Comparison of ENCODE assay signal across 8 cellular contexts in the genomic region with DNA sequence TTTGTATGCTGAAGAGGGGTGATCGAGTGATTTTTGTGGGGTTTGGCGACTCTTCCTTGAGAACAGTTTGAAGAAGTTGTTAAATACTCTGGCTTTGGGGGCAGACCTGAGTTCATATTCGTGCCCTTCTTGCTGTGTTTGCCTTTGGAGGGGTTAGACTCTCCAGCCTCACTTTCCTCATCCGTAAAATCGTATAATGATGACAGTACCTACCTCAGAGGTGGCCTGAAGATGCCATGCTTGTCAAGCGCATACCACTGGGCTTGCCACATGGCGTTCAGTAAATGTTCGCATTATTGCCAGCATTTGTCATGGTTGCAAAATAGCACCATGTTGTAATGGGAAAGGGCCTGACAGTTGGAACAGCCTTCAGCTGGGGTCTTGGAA. TPM values are rescaled to one million over a fixed set of nuclear protein-coding genes. Genes with fewer than 3 reads are reported as not detected.
A peak's percentile ranks its signal among the peaks of the same experiment; 100 is the strongest.
DNase-seq lines count a peak whose midpoint lies in the region; ATAC-seq, FAIRE-seq and TF ChIP-seq lines count a peak whose summit lies in the region.

No MANE protein-coding gene starts in this region.

- no peak for TF ChIP-seq CTCF in C4-2B (conservative IDR thresholded peaks at IDR 0.05)
- no peak for TF ChIP-seq CTCF in endothelial cell of umbilical vein (IDR thresholded peaks at IDR 0.05; ENCODE audit: extremely low read depth in 1 of 2, insufficient read depth in 1 of 2, low read depth in 1 of 2, low read length in 2 of 2)

- H3K27ac ChIP-seq in C4-2B, result peak overlapping the region; percentile 72; the same call in 1 of the 2 replicates
- peak overlapping the region; percentile 49 for H3K27ac ChIP-seq in endothelial cell of umbilical vein (ENCODE audit: insufficient read depth, low read depth, low read length)
- no peak overlapping the region for H3K27ac ChIP-seq in muscle layer of colon (ENCODE audit: low read depth, low read length)

- peak overlapping the region; percentile 96 for H3K9ac ChIP-seq in endothelial cell of umbilical vein (replicated peaks; ENCODE audit: extremely low read depth, insufficient read depth, low read length)
- H3K9ac ChIP-seq in muscle layer of colon (ENCODE audit: low read length), result peak overlapping the region; percentile 87

- DNase-seq in KBM-7, result peak; percentile 40
- peak; percentile 28 to 32 for DNase-seq in activated CD4-positive, alpha-beta T cell treated with anti-CD3 and anti-CD28 coated beads for 4 hours
- DNase-seq in endothelial cell of umbilical vein (ENCODE audit: low read depth, low spot score), result peak; percentile 49

- H3K36me3 ChIP-seq in endothelial cell of umbilical vein (ENCODE audit: control insufficient read depth in 2 of 2, extremely low read depth in 1 of 2, insufficient read depth in 2 of 2, low read length in 2 of 2) (no peaks in the 10 kb centered on the region), muscle layer of colon (ENCODE audit: insufficient read depth, low read length) (no peaks in the 10 kb centered on the region)

- peak overlapping the region; percentile 74 to 89 (median 76) for H3K4me3 ChIP-seq in endothelial cell of umbilical vein (replicated peaks in 1 of 3; ENCODE audit: insufficient read depth in 1 of 3, low read depth in 1 of 3, low read length in 3 of 3)
- H3K4me3 ChIP-seq in muscle layer of colon (ENCODE audit: low read depth in 1 of 2, low read length in 2 of 2), result peak overlapping the region; percentile 81 to 88

- in situ Hi-C loops in KBM-7 (cut with MboI; ENCODE audit: low pct_unique_long_range_greater_than_20kb, low sequenced_read_pairs), result no loop called here

- CTCF ChIA-PET in endothelial cell of umbilical vein (lab: Charles Lee), result interaction anchor here (0.9 to 9.5 kb wide), 8 partner anchors 18 to 137 kb away, joined by 3 to 603 read pairs (median 6); no protein-coding TSS in a partner anchor

- H3K27me3 ChIP-seq in endothelial cell of umbilical vein (ENCODE audit: control insufficient read depth in 2 of 2, insufficient read depth in 2 of 2, low read length in 2 of 2), result peaks cover 2 to 12% of the 10 kb centered on the region in 2 experiments
- no peaks in the 10 kb centered on the region for H3K27me3 ChIP-seq in muscle layer of colon (ENCODE audit: control insufficient read depth in 1 of 2, insufficient read depth in 2 of 2, low read length in 2 of 2)

- no peak overlapping the region for H2AFZ ChIP-seq in endothelial cell of umbilical vein (ENCODE audit: low read depth, low read length)

- ATAC-seq in HG03460 (IDR thresholded peaks at IDR 0.05; ENCODE audit: unreplicated experiment) (no peak), GM19455 (IDR thresholded peaks at IDR 0.05; ENCODE audit: unreplicated experiment) (no peak), GM21786 (IDR thresholded peaks at IDR 0.05; ENCODE audit: unreplicated experiment) (no peak)

- H3K9me3 ChIP-seq in endothelial cell of umbilical vein (replicated peaks; ENCODE audit: control insufficient read depth, insufficient read depth, low read length) (no peaks in the 10 kb centered on the region), muscle layer of colon (ENCODE audit: low read length) (no peaks in the 10 kb centered on the region)

- H3K9me1 ChIP-seq in endothelial cell of umbilical vein (replicated peaks; ENCODE audit: control insufficient read depth, extremely low read depth, insufficient read depth, low read length), result no peaks in the 10 kb centered on the region

- H3K4me2 ChIP-seq in endothelial cell of umbilical vein (ENCODE audit: insufficient read depth, low read length), result peak overlapping the region; percentile 74

- no peak for TF ChIP-seq POLR2A in endothelial cell of umbilical vein (IDR thresholded peaks at IDR 0.05; ENCODE audit: low read depth, low read length)

- intact Hi-C loops in endothelial cell of umbilical vein (cut with micrococcal nuclease), result loop anchor here (10.0 kb wide), 1 partner anchor 649 kb away; the partner anchor contains the start of genes MRPL32 and PSMA2

- peaks cover 63% of the 10 kb centered on the region for H3K79me2 ChIP-seq in endothelial cell of umbilical vein (ENCODE audit: control insufficient read depth, insufficient read depth, low read length)

- POLR2A ChIA-PET in endothelial cell of umbilical vein (lab: Charles Lee), result interaction anchor here (1.7 kb wide), 1 partner anchor 56 kb away, joined by 6 read pairs; no protein-coding TSS in a partner anchor

- peaks cover 7% of the 10 kb centered on the region for H4K20me1 ChIP-seq in endothelial cell of umbilical vein (replicated peaks; ENCODE audit: control insufficient read depth, extremely low read depth, insufficient read depth, low read length)

- dilution Hi-C loops in endothelial cell of umbilical vein (cut with MboI; ENCODE audit: extremely low pct_ligation_motif_present, low sequenced_read_pairs), result loop anchor here (25.0 kb wide), 1 partner anchor 128 kb away; no protein-coding TSS in a partner anchor

- peaks cover 33% of the 10 kb centered on the region for H3K4me1 ChIP-seq in endothelial cell of umbilical vein (ENCODE audit: control insufficient read depth, extremely low read depth, insufficient read depth, low read length)
- peaks cover 23% of the 10 kb centered on the region for H3K4me1 ChIP-seq in muscle layer of colon (ENCODE audit: insufficient read depth, low read length)

- no peak for FAIRE-seq in endothelial cell of umbilical vein (lab: Jason Lieb, UNC)

- TSS peak; percentile 32 for BruUV-seq in endothelial cell of umbilical vein (replicated peaks; lab: Mats Ljungman, UMichigan)

TF ChIP-seq in endothelial cell of umbilical vein, 7 proteins besides CTCF, POLR2A, EP300 and RAD21:
- TF ChIP-seq POLR2AphosphoS5 (IDR thresholded peaks at IDR 0.05; ENCODE audit: insufficient read depth, low read depth, low read length) (no peak), MAX (IDR thresholded peaks at IDR 0.05; ENCODE audit: insufficient read depth, insufficient read length) (no peak), FOS (IDR thresholded peaks at IDR 0.05; ENCODE audit: borderline replicate concordance, insufficient read depth, low read length) (no peak), MYC (IDR thresholded peaks at IDR 0.05; ENCODE audit: low read depth, low read length) (no peak), EZH2 (IDR thresholded peaks at IDR 0.05; ENCODE audit: borderline replicate concordance, low read depth, low read length, severe bottlenecking) (no peak), GATA2 (IDR thresholded peaks at IDR 0.05; ENCODE audit: insufficient read depth, insufficient read length, low read depth, low read length) (no peak)

RNA-seq across cellular contexts. Expression of gene STK17A, which starts 1.3 kb away (rescaled TPM):
- 53.9 and 58.8 TPM in 2 replicates for total RNA-seq in endothelial cell of umbilical vein
- polyA plus RNA-seq in endothelial cell of umbilical vein, result 10.6 and 11.7 TPM in 2 replicates
- polyA plus RNA-seq in endothelial cell of umbilical vein (2011; cell fraction: cytosol; rRNA removed), result 20.3 and 22.6 TPM in 2 replicates
- 20.8 and 26.3 TPM in 2 replicates for polyA plus RNA-seq in endothelial cell of umbilical vein (2011; cell fraction: nucleus; rRNA removed)
- 48.6 and 75.6 TPM in 2 replicates for polyA plus RNA-seq in endothelial cell of umbilical vein (2012)
- polyA minus RNA-seq in endothelial cell of umbilical vein, result 12.1 and 12.3 TPM in 2 replicates
- polyA minus RNA-seq in endothelial cell of umbilical vein (2011; cell fraction: cytosol; rRNA and poly(A)+ RNA removed), result 10.5 TPM
- 22.6 and 33.8 TPM in 2 replicates for polyA minus RNA-seq in endothelial cell of umbilical vein (2011; cell fraction: nucleus; rRNA and poly(A)+ RNA removed)
